In genomic region chr3:7657214-7658112, GRCh38 we compare ENCODE assay signal across 12 cellular contexts.
"Had no signal": no experiment of that assay in that cellular context is flagged by ENCODE, and none has a peak within 500 bp of the region (broad histone marks: within the 10 kb centered on the region; RNA-seq: fewer than 3 reads in every experiment).

No MANE protein-coding gene starts in this region.

- H3K9me3 ChIP-seq: SJSA1 had no signal

- H3K27ac ChIP-seq: SJSA1, VCaP had no signal

- DNase-seq: activated CD8-positive, alpha-beta memory T cell treated with anti-CD3 and anti-CD28 coated beads, Interleukin-2, amount 50 U/mL, for 4 hours; activated CD8-positive, alpha-beta T cell treated with anti-CD3 and anti-CD28 coated beads for 36 hours; activated naive CD4-positive, alpha-beta T cell treated with Interleukin-2 at 50 U/mL for 16 hours; activated naive CD8-positive, alpha-beta T cell treated with anti-CD3 and anti-CD28 coated beads, Interleukin-2, amount 50 U/mL, for 24 hours; hippocampal formation; left colon; T-helper 1 cell; trophoblast cell had no signal

- H3K27me3 ChIP-seq: SJSA1 had no signal

- H3K36me3 ChIP-seq: SJSA1 had no signal

- H3K4me3 ChIP-seq: SJSA1, skin epidermis had no signal

- ATAC-seq: activated CD8-positive, alpha-beta T cell treated with anti-CD3 and anti-CD28 coated beads for 36 hours; activated naive CD8-positive, alpha-beta T cell treated with anti-CD3 and anti-CD28 coated beads, Interleukin-2, amount 50 U/mL, for 24 hours; left colon; stimulated activated effector memory CD8-positive, alpha-beta T cell treated with anti-CD3 and anti-CD28 coated beads, Interleukin-12 subunit alpha, Interleukin-12 subunit beta, amount 100 ng/mL, for 72 hours had no signal
